ENCODE assay signal across 25 cellular contexts in genomic region chr15:62253294-62253693, GRCh38.
A peak's percentile ranks its signal among the peaks of the same experiment; 100 is the strongest.
DNase-seq lines count a peak whose midpoint lies in the region; ATAC-seq and TF ChIP-seq lines count a peak whose summit lies in the region.
"Had no signal": no experiment of that assay in that cellular context is flagged by ENCODE, and none has a peak within 500 bp of the region (broad histone marks: within the 10 kb centered on the region; RNA-seq: fewer than 3 reads in every experiment).

No MANE protein-coding gene starts in this region.

- H3K36me3 ChIP-seq in OCI-LY7 (ENCODE audit: insufficient read depth, low read length) (no peaks in the 10 kb centered on the region), endodermal cell (ENCODE audit: control insufficient read depth, insufficient read depth, low read length) (no peaks in the 10 kb centered on the region)
- H3K36me3 ChIP-seq: ascending aorta, pancreas, sigmoid colon, transverse colon had no signal

- H4K20me1 ChIP-seq in OCI-LY7 (ENCODE audit: insufficient read depth, low read length) = no peaks in the 10 kb centered on the region

- POLR2A ChIA-PET in OCI-LY7 (lab: Charles Lee) = no interaction called here

- H3K27ac Mint-ChIP-seq in endodermal cell = no peak overlapping the region
- H3K27ac Mint-ChIP-seq in osteocyte (ENCODE audit: unreplicated experiment) = no peak overlapping the region
- H3K27ac Mint-ChIP-seq: activated naive CD8-positive, alpha-beta T cell; effector memory CD8-positive, alpha-beta T cell; natural killer cell had no signal

- 63 to 79% methylated on average over 2 to 5 of the region's 5 CpGs for WGBS in endodermal cell (ENCODE audit: insufficient coverage in 1 of 2, insufficient read length in 1 of 2), 2 experiments

- H3K4me1 Mint-ChIP-seq in endodermal cell = peaks cover 11% of the 10 kb centered on the region
- H3K4me1 Mint-ChIP-seq in osteocyte (ENCODE audit: unreplicated experiment) = no peaks in the 10 kb centered on the region

- CTCF ChIA-PET in OCI-LY7 (lab: Charles Lee; ENCODE audit: unreplicated experiment) = no interaction called here

- no peak overlapping the region for H3K4me2 ChIP-seq in OCI-LY7 (ENCODE audit: low read length)

- H3K36me3 Mint-ChIP-seq in endodermal cell (ENCODE audit: low read depth) = no peaks in the 10 kb centered on the region
- H3K36me3 Mint-ChIP-seq in osteocyte (ENCODE audit: unreplicated experiment) = no peaks in the 10 kb centered on the region
- H3K36me3 Mint-ChIP-seq: activated naive CD8-positive, alpha-beta T cell; natural killer cell had no signal

- DNase-seq in NCI-H526 (lab: John Stamatoyannopoulos, UW) (peak; percentile 15 to 42), NCI-H526 treated with DMSO at 0.1 percent for 48 hours (lab: John Stamatoyannopoulos, UW) (no peak), OCI-LY7 (ENCODE audit: low spot score) (peak; percentile 2), endodermal cell (peak; percentile 64), osteocyte (ENCODE audit: extremely low spot score, unreplicated experiment) (peak; percentile 78), cerebellar nuclear complex (lab: John Stamatoyannopoulos, UW) (no peak)
- DNase-seq: activated CD4-positive, alpha-beta T cell treated with anti-CD3 and anti-CD28 coated beads for 4 hours; COR-L47; effector memory CD8-positive, alpha-beta T cell; GOT3; left colon; natural killer cell; NCI-H510A treated with DMSO at 0.1 percent for 48 hours; pancreas; SHP77; sigmoid colon; stimulated activated CD4-positive, alpha-beta T cell treated with anti-CD3 and anti-CD28 coated beads, Interleukin-15, amount 100 ng/mL, for 24 hours; stimulated activated CD8-positive, alpha-beta memory T cell treated with anti-CD3 and anti-CD28 coated beads, Interleukin-4, amount 100 ng/mL, for 48 hours; T-helper 1 cell; transverse colon had no signal

- H3K27me3 Mint-ChIP-seq in endodermal cell (ENCODE audit: insufficient read depth) = peaks cover 3% of the 10 kb centered on the region
- peaks cover 41% of the 10 kb centered on the region for H3K27me3 Mint-ChIP-seq in osteocyte (ENCODE audit: unreplicated experiment)
- H3K27me3 Mint-ChIP-seq: activated naive CD8-positive, alpha-beta T cell had no signal

- no peaks in the 10 kb centered on the region for H3K4me1 ChIP-seq in OCI-LY7 (ENCODE audit: insufficient read depth, low read length, poor library complexity, severe bottlenecking)
- no peaks in the 10 kb centered on the region for H3K4me1 ChIP-seq in endodermal cell (ENCODE audit: control insufficient read depth, insufficient read depth, low read length)
- H3K4me1 ChIP-seq: ascending aorta, pancreas, transverse colon had no signal

- H3K4me3 ChIP-seq in OCI-LY7 (ENCODE audit: low read depth, low read length, poor library complexity, severe bottlenecking) (no peak overlapping the region), endodermal cell (ENCODE audit: low read length) (no peak overlapping the region)
- H3K4me3 ChIP-seq: ascending aorta, pancreas, sigmoid colon, transverse colon had no signal

- H3K27ac ChIP-seq in OCI-LY7 (ENCODE audit: low read depth, low read length, poor library complexity, severe bottlenecking) (no peak overlapping the region), endodermal cell (ENCODE audit: low read depth, low read length) (no peak overlapping the region)
- H3K27ac ChIP-seq: ascending aorta, pancreas, sigmoid colon, transverse colon had no signal

- TF ChIP-seq CTCF in OCI-LY7 (conservative IDR thresholded peaks at IDR 0.05; ENCODE audit: low read length) (no peak), endodermal cell (conservative IDR thresholded peaks at IDR 0.05) (peak; percentile 55), osteocyte (IDR thresholded peaks at IDR 0.05) (no peak)

- H3K9me3 Mint-ChIP-seq in endodermal cell = peaks cover 15% of the 10 kb centered on the region
- H3K9me3 Mint-ChIP-seq in osteocyte (ENCODE audit: unreplicated experiment) = no peaks in the 10 kb centered on the region
- H3K9me3 Mint-ChIP-seq: central memory CD8-positive, alpha-beta T cell; effector memory CD8-positive, alpha-beta T cell; natural killer cell had no signal

- BruUV-seq in OCI-LY7 (replicated peaks; lab: Mats Ljungman, UMichigan) = no TSS peak

- no peak overlapping the region for H3K4me3 Mint-ChIP-seq in endodermal cell
- no peak overlapping the region for H3K4me3 Mint-ChIP-seq in osteocyte (ENCODE audit: unreplicated experiment)
- H3K4me3 Mint-ChIP-seq: activated naive CD8-positive, alpha-beta T cell; central memory CD8-positive, alpha-beta T cell; effector memory CD8-positive, alpha-beta T cell; natural killer cell had no signal

- no peaks in the 10 kb centered on the region for H3K9me2 ChIP-seq in OCI-LY7 (ENCODE audit: insufficient read depth, low read length)

- no peak overlapping the region for H3K9ac ChIP-seq in endodermal cell (ENCODE audit: extremely low read depth, low read length, poor library complexity, severe bottlenecking)

- H3K79me2 ChIP-seq in OCI-LY7 (ENCODE audit: insufficient read depth, low read depth, low read length) = no peaks in the 10 kb centered on the region

- H3K9me3 ChIP-seq in OCI-LY7 (ENCODE audit: low read length) (no peaks in the 10 kb centered on the region), endodermal cell (ENCODE audit: control insufficient read depth, low read length) (no peaks in the 10 kb centered on the region)
- H3K9me3 ChIP-seq: ascending aorta, pancreas, sigmoid colon, transverse colon had no signal

- no peak overlapping the region for H2AFZ ChIP-seq in OCI-LY7 (ENCODE audit: low read length)

- no peak for ATAC-seq in GM18498 (IDR thresholded peaks at IDR 0.05; ENCODE audit: unreplicated experiment)
- no peak for ATAC-seq in HG03025 (IDR thresholded peaks at IDR 0.05; ENCODE audit: low FRiP score, unreplicated experiment)
- ATAC-seq: effector memory CD8-positive, alpha-beta T cell had no signal

- no peaks in the 10 kb centered on the region for H3K27me3 ChIP-seq in endodermal cell (ENCODE audit: control insufficient read depth, insufficient read depth, low read length, poor library complexity, severe bottlenecking)
- H3K27me3 ChIP-seq: ascending aorta, pancreas, sigmoid colon, transverse colon had no signal

- intact Hi-C loops in OCI-LY7 (cut with micrococcal nuclease; ENCODE audit: unreplicated experiment) = loop anchor here (10.0 kb wide), 1 partner anchor 378 kb away; no protein-coding TSS in a partner anchor

Comparison
In these comparisons a context has a peak if more than half of its experiments do, and no peak if none do; other contexts are left out.
1. DNase-seq: peak in NCI-H526 (2 of 2), OCI-LY7 (single experiment), endodermal cell (single experiment) and osteocyte (single experiment); none in NCI-H526 treated with DMSO at 0.1 percent for 48 hours (single experiment) and cerebellar nuclear complex (0 of 2).